In genomic region chr15:27873039-27873438, GRCh38 we compare ENCODE assay signal across 26 cellular contexts.
"Had no signal": no experiment of that assay in that cellular context is flagged by ENCODE, and none has a peak within 500 bp of the region (broad histone marks: within the 10 kb centered on the region; RNA-seq: fewer than 3 reads in every experiment).

No MANE protein-coding gene starts in this region.

- DNase-seq: Karpas-422, KBM-7, MM.1S, NCI-H1092, NCI-H1105, NCI-H1417 treated with DMSO at 0.1 percent for 48 hours, NCI-H146, NCI-H1694, NCI-H187, NCI-H1930, NCI-H2029 treated with DMSO at 0.1 percent for 48 hours, NCI-H2081 treated with DMSO at 0.1 percent for 48 hours, NCI-H2171 treated with DMSO at 0.1 percent for 48 hours, NCI-H2227 treated with DMSO at 0.1 percent for 48 hours, NCI-H345, NCI-H510A treated with DMSO at 0.1 percent for 48 hours, NCI-H524 treated with DMSO at 0.1 percent for 48 hours, NCI-H526 treated with DMSO at 0.1 percent for 48 hours, NCI-H774, PC-9, SHP77, SIG-M5, SJCRH30 had no signal

- H3K36me3 ChIP-seq: SJCRH30 had no signal

- H3K4me3 ChIP-seq: PC-9, SJCRH30, SK-N-MC had no signal

- H3K9me3 ChIP-seq: SJCRH30 had no signal

- H3K27me3 ChIP-seq: SJCRH30 had no signal

- H3K27ac ChIP-seq: KMS-11, PC-9, RWPE1, SJCRH30, SK-N-MC had no signal

- H3K4me1 ChIP-seq: SJCRH30 had no signal
